Comparison of ENCODE assay signal across 11 cellular contexts in genomic region chr1:15953791-15954201, GRCh38. TPM values are rescaled to one million over a fixed set of nuclear protein-coding genes. Genes with fewer than 3 reads are reported as not detected.
A peak's percentile ranks its signal among the peaks of the same experiment; 100 is the strongest.
DNase-seq lines count a peak whose midpoint lies in the region; ATAC-seq and TF ChIP-seq lines count a peak whose summit lies in the region.
"Had no signal": no experiment of that assay in that cellular context is flagged by ENCODE, and none has a peak within 500 bp of the region (broad histone marks: within the 10 kb centered on the region; RNA-seq: fewer than 3 reads in every experiment).

No MANE protein-coding gene starts in this region.

- no peak overlapping the region for H3K4me3 ChIP-seq in BLaER1
- H3K4me3 ChIP-seq in mesodermal cell (ENCODE audit: extremely low read depth, insufficient read depth, low read length, poor library complexity, severe bottlenecking): no peak overlapping the region

- peaks cover 100% of the 10 kb centered on the region for H4K20me1 ChIP-seq in BLaER1

- TF ChIP-seq CTCF in omental fat pad (IDR thresholded peaks at IDR 0.05): no peak

- intact Hi-C loops in activated T-helper 1 cell treated with anti-CD3 and anti-CD28 coated beads, Interleukin-12 subunit alpha, Interleukin-12 subunit beta, Interleukin-2, Interleukin-4 antibody, amounts not matched to agents 30 ng/mL and 10 ng/mL and 1 ng/mL, durations not matched to agents 14 hours and 24 hours and 36 hours (cut with micrococcal nuclease): loop anchor here (2.0 kb wide), 1 partner anchor 53 kb away; no protein-coding TSS in a partner anchor

- H3K36me3 ChIP-seq in BLaER1 (peaks cover 63% of the 10 kb centered on the region), mesodermal cell (ENCODE audit: control insufficient read depth, insufficient read depth, low read length) (peaks cover 14% of the 10 kb centered on the region)

- H3K9me3 ChIP-seq in BLaER1 (no peaks in the 10 kb centered on the region), mesodermal cell (ENCODE audit: control insufficient read depth, low read length) (no peaks in the 10 kb centered on the region)

- DNase-seq in NCI-H1092 (lab: John Stamatoyannopoulos, UW): peak; percentile 86
- DNase-seq in activated T-helper 1 cell treated with anti-CD3 and anti-CD28 coated beads, Interleukin-12 subunit alpha, Interleukin-12 subunit beta, Interleukin-2, Interleukin-4 antibody, amounts not matched to agents 30 ng/mL and 10 ng/mL and 1 ng/mL, durations not matched to agents 14 hours and 24 hours and 36 hours (ENCODE audit: low spot score): no peak
- DNase-seq in iPS-NIHi7 (ENCODE audit: extremely low spot score): no peak
- no peak for DNase-seq in omental fat pad (ENCODE audit: low spot score)
- DNase-seq: activated gamma-delta T cell, foreskin fibroblast had no signal

- peaks cover 96% of the 10 kb centered on the region for H3K4me1 Mint-ChIP-seq in activated T-helper 1 cell treated with anti-CD3 and anti-CD28 coated beads, Interleukin-12 subunit alpha, Interleukin-12 subunit beta, Interleukin-2, Interleukin-4 antibody, amounts not matched to agents 30 ng/mL and 10 ng/mL and 1 ng/mL, durations not matched to agents 14 hours and 24 hours and 36 hours (ENCODE audit: low read depth)

- no peaks in the 10 kb centered on the region for H3K9me3 Mint-ChIP-seq in activated T-helper 1 cell treated with anti-CD3 and anti-CD28 coated beads, Interleukin-12 subunit alpha, Interleukin-12 subunit beta, Interleukin-2, Interleukin-4 antibody, amounts not matched to agents 30 ng/mL and 10 ng/mL and 1 ng/mL, durations not matched to agents 14 hours and 24 hours and 36 hours

- 80 to 91% methylated on average over 1 of the region's 1 CpG for WGBS in mesodermal cell (ENCODE audit: insufficient coverage in 2 of 2), 2 experiments

- H3K27me3 Mint-ChIP-seq in activated T-helper 1 cell treated with anti-CD3 and anti-CD28 coated beads, Interleukin-12 subunit alpha, Interleukin-12 subunit beta, Interleukin-2, Interleukin-4 antibody, amounts not matched to agents 30 ng/mL and 10 ng/mL and 1 ng/mL, durations not matched to agents 14 hours and 24 hours and 36 hours (ENCODE audit: insufficient read depth): no peaks in the 10 kb centered on the region

- peak overlapping the region; percentile 83 for H3K27ac ChIP-seq in BLaER1
- peak overlapping the region; percentile 90 for H3K27ac ChIP-seq in mesodermal cell (ENCODE audit: low read depth, low read length, severe bottlenecking)

- peaks cover 53% of the 10 kb centered on the region for H3K36me3 Mint-ChIP-seq in activated T-helper 1 cell treated with anti-CD3 and anti-CD28 coated beads, Interleukin-12 subunit alpha, Interleukin-12 subunit beta, Interleukin-2, Interleukin-4 antibody, amounts not matched to agents 30 ng/mL and 10 ng/mL and 1 ng/mL, durations not matched to agents 14 hours and 24 hours and 36 hours (ENCODE audit: low read depth)

- H3K4me1 ChIP-seq in BLaER1 (peaks cover 94% of the 10 kb centered on the region), mesodermal cell (ENCODE audit: control insufficient read depth, insufficient read depth, low read length, poor library complexity, severe bottlenecking) (peaks cover 70% of the 10 kb centered on the region)

- peak overlapping the region; percentile 67 for H3K27ac Mint-ChIP-seq in activated T-helper 1 cell treated with anti-CD3 and anti-CD28 coated beads, Interleukin-12 subunit alpha, Interleukin-12 subunit beta, Interleukin-2, Interleukin-4 antibody, amounts not matched to agents 30 ng/mL and 10 ng/mL and 1 ng/mL, durations not matched to agents 14 hours and 24 hours and 36 hours

- no peaks in the 10 kb centered on the region for H3K27me3 ChIP-seq in BLaER1

- no peak overlapping the region for H3K4me3 Mint-ChIP-seq in activated T-helper 1 cell treated with anti-CD3 and anti-CD28 coated beads, Interleukin-12 subunit alpha, Interleukin-12 subunit beta, Interleukin-2, Interleukin-4 antibody, amounts not matched to agents 30 ng/mL and 10 ng/mL and 1 ng/mL, durations not matched to agents 14 hours and 24 hours and 36 hours

- H3K4me2 ChIP-seq in BLaER1: peak overlapping the region; percentile 95

- ATAC-seq in HG03565 (IDR thresholded peaks at IDR 0.05; ENCODE audit: unreplicated experiment) (no peak), omental fat pad (ENCODE audit: low FRiP score) (no peak), HG03442 (IDR thresholded peaks at IDR 0.05; ENCODE audit: unreplicated experiment) (no peak)
- ATAC-seq: Right ventricle myocardium inferior had no signal

- peak overlapping the region; percentile 36; the same call in 1 of the 2 replicates for H3K9ac ChIP-seq in BLaER1

RNA-seq across cellular contexts. Expression of gene ZBTB17, which starts 22.1 kb away (rescaled TPM):
- 62.6 and 68.8 TPM in 2 replicates for total RNA-seq in activated T-helper 1 cell treated with anti-CD3 and anti-CD28 coated beads, Interleukin-12 subunit alpha, Interleukin-12 subunit beta, Interleukin-2, Interleukin-4 antibody, amounts not matched to agents 30 ng/mL and 10 ng/mL and 1 ng/mL, durations not matched to agents 14 hours and 24 hours and 36 hours
- polyA plus RNA-seq in mesodermal cell (2013, experiment 1 of 2): 27.9 TPM
- polyA plus RNA-seq in mesodermal cell (2013, experiment 2 of 2): 21.7 TPM
- 10 to 100 TPM; 20.7 to 53.6 (median 27.8) TPM for total RNA-seq in omental fat pad

RNA-seq across cellular contexts. Expression of gene SRARP, which starts 50.2 kb away (rescaled TPM):
- total RNA-seq in activated T-helper 1 cell treated with anti-CD3 and anti-CD28 coated beads, Interleukin-12 subunit alpha, Interleukin-12 subunit beta, Interleukin-2, Interleukin-4 antibody, amounts not matched to agents 30 ng/mL and 10 ng/mL and 1 ng/mL, durations not matched to agents 14 hours and 24 hours and 36 hours: not detected in 2 replicates
- polyA plus RNA-seq in mesodermal cell (2013, experiment 1 of 2): 0.44 TPM
- polyA plus RNA-seq in mesodermal cell (2013, experiment 2 of 2): 0.61 TPM
- total RNA-seq in omental fat pad: not detected
